16 cellular contexts compared by ENCODE assay signal in genomic region chr11:100791103-100791502, GRCh38.
DNase-seq lines count a peak whose midpoint lies in the region; ATAC-seq lines count a peak whose summit lies in the region.
"Had no signal": no experiment of that assay in that cellular context is flagged by ENCODE, and none has a peak within 500 bp of the region (broad histone marks: within the 10 kb centered on the region; RNA-seq: fewer than 3 reads in every experiment).

No MANE protein-coding gene starts in this region.

- H3K18ac ChIP-seq in trophoblast cell (ENCODE audit: low read length), result no peak overlapping the region

- H3K4me1 ChIP-seq in NT2/D1 (ENCODE audit: insufficient read depth, insufficient read length) (no peaks in the 10 kb centered on the region), trophoblast cell (ENCODE audit: control insufficient read depth in 1 of 2, insufficient read depth in 2 of 2, low read length in 2 of 2) (peaks cover 5 to 7% of the 10 kb centered on the region in 2 experiments)

- H3K4ac ChIP-seq in trophoblast cell (ENCODE audit: low read depth, low read length), result no peak overlapping the region

- H3K4me3 ChIP-seq in H7 (ENCODE audit: insufficient read depth, low read depth, low read length), result no peak overlapping the region
- no peak overlapping the region for H3K4me3 ChIP-seq in NT2/D1 (ENCODE audit: insufficient read length, low read depth)
- H3K4me3 ChIP-seq in trophoblast cell (ENCODE audit: low read depth, low read length), result no peak overlapping the region
- H3K4me3 ChIP-seq: PC-9 had no signal

- H4K8ac ChIP-seq in trophoblast cell (ENCODE audit: low read depth, low read length), result peak overlapping the region; percentile 38

- no peak overlapping the region for H2AFZ ChIP-seq in trophoblast cell (ENCODE audit: insufficient read depth, low read length, poor library complexity)
- H2AFZ ChIP-seq: PC-9 had no signal

- H3K27me3 ChIP-seq in H7 (ENCODE audit: control insufficient read depth, insufficient read depth, low read length) (no peaks in the 10 kb centered on the region), NT2/D1 (ENCODE audit: insufficient read depth, insufficient read length) (no peaks in the 10 kb centered on the region), trophoblast cell (ENCODE audit: insufficient read depth, low read length) (no peaks in the 10 kb centered on the region)

- H3K79me2 ChIP-seq in trophoblast cell (ENCODE audit: control insufficient read depth, insufficient read depth, low read length, poor library complexity), result no peaks in the 10 kb centered on the region

- peak overlapping the region; percentile 49 for H2BK5ac ChIP-seq in trophoblast cell (ENCODE audit: low read depth, low read length, poor library complexity)

- H3K36me3 ChIP-seq in H7 (replicated peaks; ENCODE audit: control insufficient read depth, insufficient read depth, low read length), result no peaks in the 10 kb centered on the region
- no peaks in the 10 kb centered on the region for H3K36me3 ChIP-seq in NT2/D1 (ENCODE audit: insufficient read depth, insufficient read length, low read length)
- no peaks in the 10 kb centered on the region for H3K36me3 ChIP-seq in trophoblast cell (ENCODE audit: control insufficient read depth in 1 of 2, insufficient read depth in 2 of 2, low read length in 2 of 2)

- no peak for ATAC-seq in HG02870 (IDR thresholded peaks at IDR 0.05; ENCODE audit: unreplicated experiment)

- H2AK5ac ChIP-seq in trophoblast cell (ENCODE audit: low read length), result no peak overlapping the region

- no peaks in the 10 kb centered on the region for H3K79me1 ChIP-seq in trophoblast cell (ENCODE audit: low read length)

- no peak overlapping the region for H3K27ac ChIP-seq in trophoblast cell (ENCODE audit: low read depth, low read length)
- H3K27ac ChIP-seq: PC-9 had no signal

- no peaks in the 10 kb centered on the region for H3K9me3 ChIP-seq in NT2/D1 (ENCODE audit: insufficient read depth, low read length)
- no peaks in the 10 kb centered on the region for H3K9me3 ChIP-seq in trophoblast cell (ENCODE audit: insufficient read depth, low read depth, low read length)

- H3K9ac ChIP-seq in NT2/D1 (ENCODE audit: insufficient read length, low read depth), result peak overlapping the region; percentile 36
- H3K9ac ChIP-seq in trophoblast cell (ENCODE audit: low read length), result no peak overlapping the region

- no peak overlapping the region for H2BK120ac ChIP-seq in trophoblast cell (ENCODE audit: insufficient read depth, low read length, poor library complexity)

- no peak overlapping the region for H4K12ac ChIP-seq in trophoblast cell (ENCODE audit: low read depth, low read length)

- no peak overlapping the region for H4K91ac ChIP-seq in trophoblast cell (ENCODE audit: low read depth, low read length)

- no peak overlapping the region for H3K23ac ChIP-seq in trophoblast cell (ENCODE audit: low read length)

- H2BK12ac ChIP-seq in trophoblast cell (ENCODE audit: low read length), result no peak overlapping the region

- H3K4me2 ChIP-seq in trophoblast cell (ENCODE audit: low read length), result no peak overlapping the region
- H3K4me2 ChIP-seq: PC-9 had no signal

- peak; percentile 39 for DNase-seq in H7
- peak; percentile 39 for DNase-seq in NT2/D1 (ENCODE audit: low read depth, low spot score)
- DNase-seq in iPS-NIHi11 (ENCODE audit: low spot score), result peak; percentile 48
- DNase-seq in trophoblast cell, result no peak
- DNase-seq in NCI-H524 treated with DMSO at 0.1 percent for 48 hours (lab: John Stamatoyannopoulos, UW), result no peak
- DNase-seq in NCI-H1436 treated with DMSO at 0.1 percent for 48 hours (lab: John Stamatoyannopoulos, UW), result no peak
- DNase-seq: COR-L47, DMS153, KG1, NCI-H1436, NCI-H2029 treated with DMSO at 0.1 percent for 48 hours, NCI-H2171 treated with DMSO at 0.1 percent for 48 hours, NCI-H446 treated with DMSO at 0.1 percent for 48 hours, NCI-H748 treated with DMSO at 0.1 percent for 48 hours, PC-9 had no signal

- H3K14ac ChIP-seq in trophoblast cell (ENCODE audit: low read length), result no peak overlapping the region

Comparison
In these comparisons a context has a peak if more than half of its experiments do, and no peak if none do; other contexts are left out.
1. DNase-seq: peak in H7 (single experiment), NT2/D1 (single experiment) and iPS-NIHi11 (single experiment); none in trophoblast cell (0 of 2), NCI-H524 treated with DMSO at 0.1 percent for 48 hours (single experiment) and NCI-H1436 treated with DMSO at 0.1 percent for 48 hours (single experiment).